In the genomic region with DNA sequence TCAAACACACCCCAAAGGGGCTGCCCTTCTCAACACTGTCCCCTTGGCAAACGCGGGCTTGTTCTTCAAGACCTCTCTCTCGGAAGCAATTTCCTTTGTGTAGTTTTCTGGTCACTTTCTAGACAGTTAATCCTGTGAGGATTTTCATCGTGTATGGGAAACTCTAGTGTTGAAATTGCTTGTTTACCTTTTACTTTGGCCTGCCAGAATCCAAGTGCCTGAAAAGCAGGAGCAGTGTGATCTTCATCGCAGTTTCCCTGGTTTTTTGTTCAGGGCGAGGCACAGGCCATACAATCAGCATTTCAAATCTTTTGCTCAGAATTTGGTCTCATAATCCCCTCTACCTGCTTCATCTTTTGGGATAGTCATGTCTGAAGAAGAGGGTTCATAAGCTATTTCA, we compare ENCODE assay signal across 31 cellular contexts.
"Had no signal": no experiment of that assay in that cellular context is flagged by ENCODE, and none has a peak within 500 bp of the region (broad histone marks: within the 10 kb centered on the region; RNA-seq: fewer than 3 reads in every experiment).

No MANE protein-coding gene starts in this region.

- H3K4me3 Mint-ChIP-seq: dendritic cell treated with granulocyte-macrophage colony-stimulating factor and Interleukin-4, amounts not matched to agents 40 ng/mL and 50 ng/mL, for 4 days; endodermal cell; mesothelial cell of epicardium; natural killer cell treated with Interleukin-12 subunit alpha and Interleukin-12 subunit beta and Interleukin-15 and Interleukin-18, amount 100 ng/mL, for 72 hours; neural crest cell; stimulated activated naive CD8-positive, alpha-beta T cell treated with anti-CD3 and anti-CD28 coated beads, Interleukin-15, amount 100 ng/mL, for 72 hours had no signal

- H3K36me3 ChIP-seq: colonic mucosa, gastroesophageal sphincter, heart left ventricle, prostate gland, suprapubic skin, transverse colon, vagina had no signal

- H3K4me1 Mint-ChIP-seq: naive B cell; stimulated activated naive CD8-positive, alpha-beta T cell treated with anti-CD3 and anti-CD28 coated beads, Interleukin-15, amount 100 ng/mL, for 72 hours had no signal

- H3K27ac ChIP-seq: colonic mucosa, epithelial cell of prostate, foreskin keratinocyte, gastroesophageal sphincter, heart left ventricle, prostate gland, skin epidermis, suprapubic skin, transverse colon, vagina had no signal

- ATAC-seq: esophagus mucosa; foreskin keratinocyte; gastroesophageal sphincter; heart left ventricle; left colon; left ventricle myocardium superior; mucosa of descending colon; natural killer cell treated with Interleukin-12 subunit alpha and Interleukin-12 subunit beta and Interleukin-15 and Interleukin-18, amount 100 ng/mL, for 72 hours; right cardiac atrium; stimulated activated naive CD8-positive, alpha-beta T cell treated with anti-CD3 and anti-CD28 coated beads, Interleukin-15, amount 100 ng/mL, for 72 hours had no signal

- H3K4me1 ChIP-seq: colonic mucosa, foreskin keratinocyte, gastroesophageal sphincter, heart left ventricle, prostate gland, suprapubic skin, transverse colon, vagina had no signal

- H3K27ac Mint-ChIP-seq: dendritic cell treated with granulocyte-macrophage colony-stimulating factor and Interleukin-4, amounts not matched to agents 40 ng/mL and 50 ng/mL, for 4 days; endodermal cell; mesothelial cell of epicardium; naive B cell; natural killer cell treated with Interleukin-12 subunit alpha and Interleukin-12 subunit beta and Interleukin-15 and Interleukin-18, amount 100 ng/mL, for 72 hours; stimulated activated naive CD8-positive, alpha-beta T cell treated with anti-CD3 and anti-CD28 coated beads, Interleukin-15, amount 100 ng/mL, for 72 hours had no signal

- H3K4me3 ChIP-seq: colonic mucosa, gastroesophageal sphincter, heart left ventricle, mucosa of descending colon, prostate gland, skin epidermis, suprapubic skin, transverse colon, vagina had no signal

- H3K36me3 Mint-ChIP-seq: mesothelial cell of epicardium; naive B cell; natural killer cell treated with Interleukin-12 subunit alpha and Interleukin-12 subunit beta and Interleukin-15 and Interleukin-18, amount 100 ng/mL, for 72 hours had no signal

- DNase-seq: colonic mucosa; effector CD8-positive, alpha-beta T cell; endodermal cell; foreskin keratinocyte; heart left ventricle; hippocampal formation; islet precursor cell; kidney glomerular epithelial cell; left colon; left ventricle myocardium superior; mesenchymal stem cell; mucosa of descending colon; naive B cell; nucleus accumbens; right cardiac atrium; stimulated activated CD4-positive, alpha-beta T cell treated with anti-CD3 and anti-CD28 coated beads, Interleukin-15, amount 100 ng/mL, for 24 hours; stimulated activated CD4-positive, alpha-beta T cell treated with anti-CD3 and anti-CD28 coated beads, Interleukin-2, amount 100 ng/mL, for 48 hours; stimulated activated naive CD4-positive, alpha-beta T cell; stimulated activated naive CD8-positive, alpha-beta T cell treated with anti-CD3 and anti-CD28 coated beads, Interleukin-15, amount 100 ng/mL, for 72 hours; transverse colon had no signal

- H3K9me3 Mint-ChIP-seq: dendritic cell treated with granulocyte-macrophage colony-stimulating factor and Interleukin-4, amounts not matched to agents 40 ng/mL and 50 ng/mL, for 4 days; endodermal cell; naive B cell; stimulated activated naive CD8-positive, alpha-beta T cell treated with anti-CD3 and anti-CD28 coated beads, Interleukin-15, amount 100 ng/mL, for 72 hours had no signal

- H3K27me3 ChIP-seq: colonic mucosa, gastroesophageal sphincter, heart left ventricle, suprapubic skin, transverse colon, vagina had no signal

- H3K27me3 Mint-ChIP-seq: dendritic cell treated with granulocyte-macrophage colony-stimulating factor and Interleukin-4, amounts not matched to agents 40 ng/mL and 50 ng/mL, for 4 days; natural killer cell treated with Interleukin-12 subunit alpha and Interleukin-12 subunit beta and Interleukin-15 and Interleukin-18, amount 100 ng/mL, for 72 hours; stimulated activated naive CD8-positive, alpha-beta T cell treated with anti-CD3 and anti-CD28 coated beads, Interleukin-15, amount 100 ng/mL, for 72 hours had no signal

- H3K9me3 ChIP-seq: colonic mucosa, gastroesophageal sphincter, heart left ventricle, mucosa of descending colon, prostate gland, suprapubic skin, transverse colon, vagina had no signal
